Comparison of ENCODE assay signal across 26 cellular contexts in the genomic region with DNA sequence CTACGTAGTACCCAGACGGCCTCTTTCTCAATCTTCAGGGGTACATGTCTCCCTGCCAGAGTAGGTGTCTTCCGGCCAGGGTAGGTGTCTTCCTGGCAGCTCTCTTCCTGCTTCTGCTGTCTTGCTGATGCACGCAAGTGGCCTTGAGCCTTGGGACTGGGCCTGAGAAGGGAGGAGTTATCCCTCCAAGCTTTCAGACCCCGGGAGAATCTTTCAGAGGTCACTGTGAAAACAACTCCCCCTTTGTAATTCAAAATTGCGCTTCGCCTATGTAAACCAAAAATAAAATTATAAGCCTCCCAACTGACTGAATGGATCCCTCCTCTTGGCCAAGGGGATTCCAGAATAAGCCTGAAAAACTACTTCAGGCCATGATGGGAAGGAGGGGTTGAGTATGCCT.
DNase-seq lines count a peak whose midpoint lies in the region; ATAC-seq and TF ChIP-seq lines count a peak whose summit lies in the region.
"Had no signal": no experiment of that assay in that cellular context is flagged by ENCODE, and none has a peak within 500 bp of the region (broad histone marks: within the 10 kb centered on the region; RNA-seq: fewer than 3 reads in every experiment).

No MANE protein-coding gene starts in this region.

- H3K4me1 Mint-ChIP-seq in GM23338 (no peaks in the 10 kb centered on the region; the same call in 2 of the 3 replicates), WTC11 (peaks cover 11% of the 10 kb centered on the region), endodermal cell (peaks cover 11% of the 10 kb centered on the region)
- H3K4me1 Mint-ChIP-seq: CD14-positive monocyte; CD4-positive, alpha-beta memory T cell; CD8-positive, alpha-beta memory T cell had no signal

- H3K27ac Mint-ChIP-seq in GM23338 = no peak overlapping the region
- H3K27ac Mint-ChIP-seq in WTC11 = no peak overlapping the region
- H3K27ac Mint-ChIP-seq in endodermal cell = no peak overlapping the region
- H3K27ac Mint-ChIP-seq: CD4-positive, alpha-beta memory T cell; CD4-positive, CD25-positive, alpha-beta regulatory T cell had no signal

- peaks cover 4% of the 10 kb centered on the region for H3K27me3 Mint-ChIP-seq in GM23338 (ENCODE audit: insufficient read depth, low read depth, poor library complexity)
- H3K27me3 Mint-ChIP-seq in WTC11 (ENCODE audit: low read depth) = no peaks in the 10 kb centered on the region
- H3K27me3 Mint-ChIP-seq in endodermal cell (ENCODE audit: insufficient read depth) = no peaks in the 10 kb centered on the region
- H3K27me3 Mint-ChIP-seq: CD4-positive, alpha-beta memory T cell; CD4-positive, CD25-positive, alpha-beta regulatory T cell had no signal

- H3K79me2 ChIP-seq in GM23338 (replicated peaks; ENCODE audit: insufficient read depth) = no peaks in the 10 kb centered on the region

- H3K27ac ChIP-seq in cardiac muscle cell (peak overlapping the region; percentile 60), GM23338 (ENCODE audit: low read depth) (no peak overlapping the region; the same call in 1 of the 2 replicates), endodermal cell (ENCODE audit: low read depth, low read length) (no peak overlapping the region)
- H3K27ac ChIP-seq: 22Rv1, A549, BLaER1 had no signal

- no peaks in the 10 kb centered on the region for H3K9me3 ChIP-seq in cardiac muscle cell (ENCODE audit: low read depth)
- H3K9me3 ChIP-seq in endodermal cell (ENCODE audit: control insufficient read depth, low read length) = peaks cover 17% of the 10 kb centered on the region
- H3K9me3 ChIP-seq: A549, BE2C, BLaER1 had no signal

- no peaks in the 10 kb centered on the region for H4K20me1 ChIP-seq in GM23338 (replicated peaks; ENCODE audit: insufficient read depth)
- H4K20me1 ChIP-seq: BLaER1 had no signal

- POLR2A ChIA-PET in WTC11 (lab: Charles Lee) = no interaction called here

- TF ChIP-seq CTCF in cardiac muscle cell (IDR thresholded peaks at IDR 0.05; ENCODE audit: low read depth, low read length) (no peak), GM23338 (conservative IDR thresholded peaks at IDR 0.05; ENCODE audit: low read depth in 2 of 2) (no peak), WTC11 (IDR thresholded peaks at IDR 0.05) (no peak), endodermal cell (conservative IDR thresholded peaks at IDR 0.05) (no peak)

- H3K27me3 ChIP-seq in cardiac muscle cell = no peaks in the 10 kb centered on the region
- no peaks in the 10 kb centered on the region for H3K27me3 ChIP-seq in GM23338 (ENCODE audit: insufficient read depth)
- no peaks in the 10 kb centered on the region for H3K27me3 ChIP-seq in endodermal cell (ENCODE audit: control insufficient read depth, insufficient read depth, low read length, poor library complexity, severe bottlenecking)
- H3K27me3 ChIP-seq: BE2C, BLaER1 had no signal

- H3K36me3 Mint-ChIP-seq in GM23338 (ENCODE audit: low read depth) = peaks cover 4% of the 10 kb centered on the region; the same call in 2 of the 3 replicates
- H3K36me3 Mint-ChIP-seq in WTC11 = peaks cover 11% of the 10 kb centered on the region
- peaks cover 6% of the 10 kb centered on the region for H3K36me3 Mint-ChIP-seq in endodermal cell (ENCODE audit: low read depth)
- H3K36me3 Mint-ChIP-seq: CD14-positive monocyte; CD4-positive, alpha-beta memory T cell; CD4-positive, CD25-positive, alpha-beta regulatory T cell; CD8-positive, alpha-beta memory T cell had no signal

- no peak for DNase-seq in cardiac muscle cell (ENCODE audit: low read depth in 1 of 2, low spot score in 1 of 2)
- DNase-seq in Right ventricle myocardium inferior (ENCODE audit: missing footprints) = no peak
- DNase-seq in GM23338 (ENCODE audit: low spot score) = no peak
- no peak for DNase-seq in WTC11 (ENCODE audit: low spot score)
- no peak for DNase-seq in endodermal cell
- DNase-seq in AML-193 (lab: John Stamatoyannopoulos, UW) = no peak
- DNase-seq in T-helper 2 cell = no peak
- DNase-seq: BE2C; C1 segment of cervical spinal cord; CD4-positive, alpha-beta memory T cell; CD4-positive, CD25-positive, alpha-beta regulatory T cell; CD8-positive, alpha-beta memory T cell; COR-L47; DMS 273 treated with DMSO at 0.1 percent for 48 hours; DMS153; DMS53; DMS79; DND-41; EL; GDM1 had no signal

- no peak overlapping the region for H3K4me3 Mint-ChIP-seq in GM23338
- no peak overlapping the region for H3K4me3 Mint-ChIP-seq in WTC11
- H3K4me3 Mint-ChIP-seq in endodermal cell = no peak overlapping the region
- H3K4me3 Mint-ChIP-seq: CD14-positive monocyte; CD4-positive, alpha-beta memory T cell; CD4-positive, CD25-positive, alpha-beta regulatory T cell; CD8-positive, alpha-beta memory T cell had no signal

- H3F3A ChIP-seq in GM23338 (replicated peaks; ENCODE audit: low read depth) = no peaks in the 10 kb centered on the region

- H3K4me3 ChIP-seq in cardiac muscle cell (no peak overlapping the region), GM23338 (no peak overlapping the region), endodermal cell (ENCODE audit: low read length) (peak overlapping the region; percentile 45)
- H3K4me3 ChIP-seq: A549, BLaER1, GM12878 had no signal

- H3K4me1 ChIP-seq in cardiac muscle cell (ENCODE audit: low read depth) (peaks cover 4% of the 10 kb centered on the region), GM23338 (ENCODE audit: insufficient read depth) (no peaks in the 10 kb centered on the region), endodermal cell (ENCODE audit: control insufficient read depth, insufficient read depth, low read length) (no peaks in the 10 kb centered on the region)
- H3K4me1 ChIP-seq: BLaER1 had no signal

- peak overlapping the region; percentile 35; the same call in 1 of the 2 replicates for H2AFZ ChIP-seq in GM23338

- 80% methylated on average over 7 of the region's 7 CpGs; no CpG with 5 or more reads in 1 of the 2 experiments for WGBS in endodermal cell (ENCODE audit: insufficient coverage in 1 of 2, insufficient read length in 1 of 2), 2 experiments

- H3K9me3 Mint-ChIP-seq in GM23338 (peaks cover 8% of the 10 kb centered on the region), WTC11 (peaks cover 14% of the 10 kb centered on the region), endodermal cell (peaks cover 26% of the 10 kb centered on the region)
- H3K9me3 Mint-ChIP-seq: CD8-positive, alpha-beta memory T cell had no signal

- ATAC-seq in Right ventricle myocardium inferior = no peak
- no peak for ATAC-seq in GM23338
- ATAC-seq in WTC11 = peak; percentile 22; the same call in 1 of the 2 replicates
- ATAC-seq in HG02759 (IDR thresholded peaks at IDR 0.05; ENCODE audit: unreplicated experiment) = no peak
- ATAC-seq: A549, GM12878 had no signal

- CTCF ChIA-PET in WTC11 (lab: Charles Lee) = no interaction called here

- intact Hi-C loops in Right ventricle myocardium inferior (cut with DNase I) = no loop called here

- H3K9ac ChIP-seq in endodermal cell (ENCODE audit: extremely low read depth, low read length, poor library complexity, severe bottlenecking) = no peak overlapping the region
- H3K9ac ChIP-seq: BLaER1 had no signal

- H3K9me2 ChIP-seq in GM23338 (ENCODE audit: insufficient read depth) = no peaks in the 10 kb centered on the region

- no peak overlapping the region for H3K4me2 ChIP-seq in GM23338
- H3K4me2 ChIP-seq: A549, BLaER1 had no signal

- H3K36me3 ChIP-seq in cardiac muscle cell (no peaks in the 10 kb centered on the region), GM23338 (ENCODE audit: insufficient read depth) (no peaks in the 10 kb centered on the region), endodermal cell (ENCODE audit: control insufficient read depth, insufficient read depth, low read length) (no peaks in the 10 kb centered on the region)
- H3K36me3 ChIP-seq: BE2C, BLaER1 had no signal

TF ChIP-seq in GM23338, 12 proteins besides CTCF, POLR2A, EP300 and RAD21 (continues in another document):
- TF ChIP-seq EZH2phosphoT487 (IDR thresholded peaks at IDR 0.05; ENCODE audit: unreplicated experiment) = no peak

TF ChIP-seq in WTC11, 78 proteins besides CTCF, POLR2A, EP300 and RAD21:
- TF ChIP-seq SMAD4 (CRISPR knock-in tag; IDR thresholded peaks at IDR 0.05) (no peak), KAT7 (CRISPR knock-in tag; IDR thresholded peaks at IDR 0.05; ENCODE audit: borderline replicate concordance) (no peak), IRF2 (CRISPR knock-in tag; IDR thresholded peaks at IDR 0.05; ENCODE audit: borderline replicate concordance, low read depth) (no peak)
- TF ChIP-seq, protein P1, sequence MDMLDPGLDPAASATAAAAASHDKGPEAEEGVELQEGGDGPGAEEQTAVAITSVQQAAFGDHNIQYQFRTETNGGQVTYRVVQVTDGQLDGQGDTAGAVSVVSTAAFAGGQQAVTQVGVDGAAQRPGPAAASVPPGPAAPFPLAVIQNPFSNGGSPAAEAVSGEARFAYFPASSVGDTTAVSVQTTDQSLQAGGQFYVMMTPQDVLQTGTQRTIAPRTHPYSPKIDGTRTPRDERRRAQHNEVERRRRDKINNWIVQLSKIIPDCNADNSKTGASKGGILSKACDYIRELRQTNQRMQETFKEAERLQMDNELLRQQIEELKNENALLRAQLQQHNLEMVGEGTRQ (CRISPR knock-in tag; IDR thresholded peaks at IDR 0.05) = no peak
- TF ChIP-seq, protein P2, sequence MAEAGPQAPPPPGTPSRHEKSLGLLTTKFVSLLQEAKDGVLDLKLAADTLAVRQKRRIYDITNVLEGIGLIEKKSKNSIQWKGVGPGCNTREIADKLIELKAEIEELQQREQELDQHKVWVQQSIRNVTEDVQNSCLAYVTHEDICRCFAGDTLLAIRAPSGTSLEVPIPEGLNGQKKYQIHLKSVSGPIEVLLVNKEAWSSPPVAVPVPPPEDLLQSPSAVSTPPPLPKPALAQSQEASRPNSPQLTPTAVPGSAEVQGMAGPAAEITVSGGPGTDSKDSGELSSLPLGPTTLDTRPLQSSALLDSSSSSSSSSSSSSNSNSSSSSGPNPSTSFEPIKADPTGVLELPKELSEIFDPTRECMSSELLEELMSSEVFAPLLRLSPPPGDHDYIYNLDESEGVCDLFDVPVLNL (CRISPR knock-in tag; IDR thresholded peaks at IDR 0.05; ENCODE audit: borderline replicate concordance, low read depth) = no peak
